In genomic region chr5:180637962-180638680, GRCh38 we compare ENCODE assay signal across 1 cellular context.
TF ChIP-seq lines count a peak whose summit lies in the region.

No MANE protein-coding gene starts in this region.

TF ChIP-seq in H1, 55 proteins besides CTCF, POLR2A, EP300 and RAD21:
- TF ChIP-seq E2F6 (IDR thresholded peaks at IDR 0.05): no peak
- no peak for TF ChIP-seq BACH1 (IDR thresholded peaks at IDR 0.05; ENCODE audit: low read length)
- TF ChIP-seq JUN (IDR thresholded peaks at IDR 0.05; ENCODE audit: low read depth, low read length): no peak
- no peak for TF ChIP-seq SIX5 (IDR thresholded peaks at IDR 0.05; ENCODE audit: low read depth, low read length)
- no peak for TF ChIP-seq HDAC6 (IDR thresholded peaks at IDR 0.05; ENCODE audit: low read depth, low read length)
- TF ChIP-seq KDM4A (IDR thresholded peaks at IDR 0.05; ENCODE audit: low read depth, low read length, severe bottlenecking): no peak
- no peak for TF ChIP-seq CHD1 (IDR thresholded peaks at IDR 0.05; ENCODE audit: low read depth, low read length)
- TF ChIP-seq MAX (IDR thresholded peaks at IDR 0.05): no peak
- no peak for TF ChIP-seq SRF (IDR thresholded peaks at IDR 0.05; ENCODE audit: low read depth, low read length)
- no peak for TF ChIP-seq TCF12 (IDR thresholded peaks at IDR 0.05; ENCODE audit: low read depth, low read length)
- no peak for TF ChIP-seq POU5F1 (IDR thresholded peaks at IDR 0.05; ENCODE audit: low read depth, low read length)
- TF ChIP-seq SP1 (IDR thresholded peaks at IDR 0.05; ENCODE audit: low read depth, low read length): no peak
- no peak for TF ChIP-seq PHF8 (conservative IDR thresholded peaks at IDR 0.05; ENCODE audit: low read depth, low read length)
- no peak for TF ChIP-seq NRF1 (IDR thresholded peaks at IDR 0.05; ENCODE audit: low read depth, low read length)
